1 cellular context compared by ENCODE assay signal in genomic region chr5:149960272-149961185, GRCh38.
TF ChIP-seq lines count a peak whose summit lies in the region.

Gene SLC26A2 (plus strand): TSS chr5:149960758. CDS start chr5:149977653, 16,895 bp downstream.

TF ChIP-seq in HepG2, 621 proteins besides CTCF, POLR2A, EP300 and RAD21 (continued from another document and continues in another):
- TF ChIP-seq ZNF350 (CRISPR knock-in tag; IDR thresholded peaks at IDR 0.05; ENCODE audit: borderline replicate concordance, low read depth) (peak; percentile 49; the same call in 1 of the 2 replicates), MEIS2 (CRISPR knock-in tag; IDR thresholded peaks at IDR 0.05) (peak; percentile 61), HBP1 (CRISPR knock-in tag; IDR thresholded peaks at IDR 0.05; ENCODE audit: low read depth) (peak; percentile 30; the same call in 1 of the 2 replicates), CCDC6 (CRISPR knock-in tag; IDR thresholded peaks at IDR 0.05) (0 out of 2 replicates have a peak, but pooled peaks have one; percentile 56), ZNF766 (CRISPR knock-in tag; IDR thresholded peaks at IDR 0.05; ENCODE audit: borderline replicate concordance) (no peak), PRMT3 (CRISPR knock-in tag; IDR thresholded peaks at IDR 0.05; ENCODE audit: borderline replicate concordance, low read depth) (no peak), ZNF670 (CRISPR knock-in tag; IDR thresholded peaks at IDR 0.05; ENCODE audit: borderline replicate concordance) (peak; percentile 84; the same call in 1 of the 2 replicates), KDM3A (CRISPR knock-in tag; IDR thresholded peaks at IDR 0.05; ENCODE audit: low read depth) (peak; percentile 40; the same call in 1 of the 2 replicates), SIX1 (CRISPR knock-in tag; IDR thresholded peaks at IDR 0.05; ENCODE audit: borderline replicate concordance) (no peak), HOXD1 (CRISPR knock-in tag; IDR thresholded peaks at IDR 0.05) (no peak), SP2 (CRISPR knock-in tag; IDR thresholded peaks at IDR 0.05) (peak; percentile 99), MTERF4 (CRISPR knock-in tag; IDR thresholded peaks at IDR 0.05) (peak; percentile 56; the same call in 1 of the 2 replicates), ZKSCAN8 (CRISPR knock-in tag; IDR thresholded peaks at IDR 0.05; ENCODE audit: borderline replicate concordance) (peak; percentile 22; the same call in 1 of the 2 replicates), NONO (IDR thresholded peaks at IDR 0.05) (no peak), NONO (CRISPR knock-in tag; conservative IDR thresholded peaks at IDR 0.05) (peak; percentile 40), SNAPC2 (CRISPR knock-in tag; IDR thresholded peaks at IDR 0.05) (0 out of 2 replicates have a peak, but pooled peaks have one; percentile 54), SP1 (IDR thresholded peaks at IDR 0.05) (no peak), SP1 (CRISPR knock-in tag; IDR thresholded peaks at IDR 0.05) (peak; percentile 30; the same call in 1 of the 2 replicates), MAF1 (CRISPR knock-in tag; IDR thresholded peaks at IDR 0.05; ENCODE audit: borderline replicate concordance) (peak; percentile 73; the same call in 1 of the 2 replicates), ZNF441 (CRISPR knock-in tag; IDR thresholded peaks at IDR 0.05; ENCODE audit: borderline replicate concordance) (no peak), KDM2A (CRISPR knock-in tag; IDR thresholded peaks at IDR 0.05; ENCODE audit: borderline replicate concordance, low read depth) (peak; percentile 85), TEAD2 (CRISPR knock-in tag; IDR thresholded peaks at IDR 0.05) (no peak), ZNF335 (CRISPR knock-in tag; IDR thresholded peaks at IDR 0.05) (no peak), AGO2 (optimal IDR thresholded peaks at IDR 0.05; ENCODE audit: low read depth, low read length) (peak; percentile 44), ZNF691 (CRISPR knock-in tag; IDR thresholded peaks at IDR 0.05; ENCODE audit: borderline replicate concordance, low read depth) (peak; percentile 61), ZNF782 (CRISPR knock-in tag; IDR thresholded peaks at IDR 0.05; ENCODE audit: borderline replicate concordance) (no peak), MLX (CRISPR knock-in tag; IDR thresholded peaks at IDR 0.05) (no peak; the same call in 1 of the 2 replicates), ERF (CRISPR knock-in tag; IDR thresholded peaks at IDR 0.05) (peak; percentile 77), ZNF263 (CRISPR knock-in tag; IDR thresholded peaks at IDR 0.05) (peak; percentile 82), ZNF20 (CRISPR knock-in tag; IDR thresholded peaks at IDR 0.05) (no peak), MLXIP (CRISPR knock-in tag; IDR thresholded peaks at IDR 0.05; ENCODE audit: borderline replicate concordance) (no peak), HOXA5 (CRISPR knock-in tag; IDR thresholded peaks at IDR 0.05) (peak; percentile 48), CHD4 (IDR thresholded peaks at IDR 0.05; ENCODE audit: borderline replicate concordance, low read length) (no peak), GABPB1 (CRISPR knock-in tag; IDR thresholded peaks at IDR 0.05) (peak; percentile 85)
- TF ChIP-seq, protein P1, sequence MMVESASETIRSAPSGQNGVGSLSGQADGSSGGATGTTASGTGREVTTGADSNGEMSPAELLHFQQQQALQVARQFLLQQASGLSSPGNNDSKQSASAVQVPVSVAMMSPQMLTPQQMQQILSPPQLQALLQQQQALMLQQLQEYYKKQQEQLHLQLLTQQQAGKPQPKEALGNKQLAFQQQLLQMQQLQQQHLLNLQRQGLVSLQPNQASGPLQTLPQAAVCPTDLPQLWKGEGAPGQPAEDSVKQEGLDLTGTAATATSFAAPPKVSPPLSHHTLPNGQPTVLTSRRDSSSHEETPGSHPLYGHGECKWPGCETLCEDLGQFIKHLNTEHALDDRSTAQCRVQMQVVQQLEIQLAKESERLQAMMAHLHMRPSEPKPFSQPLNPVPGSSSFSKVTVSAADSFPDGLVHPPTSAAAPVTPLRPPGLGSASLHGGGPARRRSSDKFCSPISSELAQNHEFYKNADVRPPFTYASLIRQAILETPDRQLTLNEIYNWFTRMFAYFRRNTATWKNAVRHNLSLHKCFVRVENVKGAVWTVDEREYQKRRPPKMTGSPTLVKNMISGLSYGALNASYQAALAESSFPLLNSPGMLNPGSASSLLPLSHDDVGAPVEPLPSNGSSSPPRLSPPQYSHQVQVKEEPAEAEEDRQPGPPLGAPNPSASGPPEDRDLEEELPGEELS (CRISPR knock-in tag; IDR thresholded peaks at IDR 0.05), result peak; percentile 43
- TF ChIP-seq, protein P2, sequence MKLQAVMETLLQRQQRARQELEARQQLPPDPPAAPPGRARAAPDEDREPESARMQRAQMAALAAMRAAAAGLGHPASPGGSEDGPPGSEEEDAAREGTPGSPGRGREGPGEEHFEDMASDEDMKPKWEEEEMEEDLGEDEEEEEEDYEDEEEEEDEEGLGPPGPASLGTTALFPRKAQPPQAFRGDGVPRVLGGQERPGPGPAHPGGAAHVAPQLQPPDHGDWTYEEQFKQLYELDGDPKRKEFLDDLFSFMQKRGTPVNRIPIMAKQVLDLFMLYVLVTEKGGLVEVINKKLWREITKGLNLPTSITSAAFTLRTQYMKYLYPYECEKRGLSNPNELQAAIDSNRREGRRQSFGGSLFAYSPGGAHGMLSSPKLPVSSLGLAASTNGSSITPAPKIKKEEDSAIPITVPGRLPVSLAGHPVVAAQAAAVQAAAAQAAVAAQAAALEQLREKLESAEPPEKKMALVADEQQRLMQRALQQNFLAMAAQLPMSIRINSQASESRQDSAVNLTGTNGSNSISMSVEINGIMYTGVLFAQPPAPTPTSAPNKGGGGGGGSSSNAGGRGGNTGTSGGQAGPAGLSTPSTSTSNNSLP (IDR thresholded peaks at IDR 0.05; ENCODE audit: low read depth, low read length), result no peak
- TF ChIP-seq, protein P3, sequence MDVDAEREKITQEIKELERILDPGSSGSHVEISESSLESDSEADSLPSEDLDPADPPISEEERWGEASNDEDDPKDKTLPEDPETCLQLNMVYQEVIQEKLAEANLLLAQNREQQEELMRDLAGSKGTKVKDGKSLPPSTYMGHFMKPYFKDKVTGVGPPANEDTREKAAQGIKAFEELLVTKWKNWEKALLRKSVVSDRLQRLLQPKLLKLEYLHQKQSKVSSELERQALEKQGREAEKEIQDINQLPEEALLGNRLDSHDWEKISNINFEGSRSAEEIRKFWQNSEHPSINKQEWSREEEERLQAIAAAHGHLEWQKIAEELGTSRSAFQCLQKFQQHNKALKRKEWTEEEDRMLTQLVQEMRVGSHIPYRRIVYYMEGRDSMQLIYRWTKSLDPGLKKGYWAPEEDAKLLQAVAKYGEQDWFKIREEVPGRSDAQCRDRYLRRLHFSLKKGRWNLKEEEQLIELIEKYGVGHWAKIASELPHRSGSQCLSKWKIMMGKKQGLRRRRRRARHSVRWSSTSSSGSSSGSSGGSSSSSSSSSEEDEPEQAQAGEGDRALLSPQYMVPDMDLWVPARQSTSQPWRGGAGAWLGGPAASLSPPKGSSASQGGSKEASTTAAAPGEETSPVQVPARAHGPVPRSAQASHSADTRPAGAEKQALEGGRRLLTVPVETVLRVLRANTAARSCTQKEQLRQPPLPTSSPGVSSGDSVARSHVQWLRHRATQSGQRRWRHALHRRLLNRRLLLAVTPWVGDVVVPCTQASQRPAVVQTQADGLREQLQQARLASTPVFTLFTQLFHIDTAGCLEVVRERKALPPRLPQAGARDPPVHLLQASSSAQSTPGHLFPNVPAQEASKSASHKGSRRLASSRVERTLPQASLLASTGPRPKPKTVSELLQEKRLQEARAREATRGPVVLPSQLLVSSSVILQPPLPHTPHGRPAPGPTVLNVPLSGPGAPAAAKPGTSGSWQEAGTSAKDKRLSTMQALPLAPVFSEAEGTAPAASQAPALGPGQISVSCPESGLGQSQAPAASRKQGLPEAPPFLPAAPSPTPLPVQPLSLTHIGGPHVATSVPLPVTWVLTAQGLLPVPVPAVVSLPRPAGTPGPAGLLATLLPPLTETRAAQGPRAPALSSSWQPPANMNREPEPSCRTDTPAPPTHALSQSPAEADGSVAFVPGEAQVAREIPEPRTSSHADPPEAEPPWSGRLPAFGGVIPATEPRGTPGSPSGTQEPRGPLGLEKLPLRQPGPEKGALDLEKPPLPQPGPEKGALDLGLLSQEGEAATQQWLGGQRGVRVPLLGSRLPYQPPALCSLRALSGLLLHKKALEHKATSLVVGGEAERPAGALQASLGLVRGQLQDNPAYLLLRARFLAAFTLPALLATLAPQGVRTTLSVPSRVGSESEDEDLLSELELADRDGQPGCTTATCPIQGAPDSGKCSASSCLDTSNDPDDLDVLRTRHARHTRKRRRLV (CRISPR knock-in tag; IDR thresholded peaks at IDR 0.05), result peak; percentile 81
- TF ChIP-seq, protein P4, sequence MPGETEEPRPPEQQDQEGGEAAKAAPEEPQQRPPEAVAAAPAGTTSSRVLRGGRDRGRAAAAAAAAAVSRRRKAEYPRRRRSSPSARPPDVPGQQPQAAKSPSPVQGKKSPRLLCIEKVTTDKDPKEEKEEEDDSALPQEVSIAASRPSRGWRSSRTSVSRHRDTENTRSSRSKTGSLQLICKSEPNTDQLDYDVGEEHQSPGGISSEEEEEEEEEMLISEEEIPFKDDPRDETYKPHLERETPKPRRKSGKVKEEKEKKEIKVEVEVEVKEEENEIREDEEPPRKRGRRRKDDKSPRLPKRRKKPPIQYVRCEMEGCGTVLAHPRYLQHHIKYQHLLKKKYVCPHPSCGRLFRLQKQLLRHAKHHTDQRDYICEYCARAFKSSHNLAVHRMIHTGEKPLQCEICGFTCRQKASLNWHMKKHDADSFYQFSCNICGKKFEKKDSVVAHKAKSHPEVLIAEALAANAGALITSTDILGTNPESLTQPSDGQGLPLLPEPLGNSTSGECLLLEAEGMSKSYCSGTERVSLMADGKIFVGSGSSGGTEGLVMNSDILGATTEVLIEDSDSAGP (CRISPR knock-in tag; IDR thresholded peaks at IDR 0.05; ENCODE audit: borderline replicate concordance), result peak; percentile 76; the same call in 1 of the 2 replicates
- TF ChIP-seq, protein P5, sequence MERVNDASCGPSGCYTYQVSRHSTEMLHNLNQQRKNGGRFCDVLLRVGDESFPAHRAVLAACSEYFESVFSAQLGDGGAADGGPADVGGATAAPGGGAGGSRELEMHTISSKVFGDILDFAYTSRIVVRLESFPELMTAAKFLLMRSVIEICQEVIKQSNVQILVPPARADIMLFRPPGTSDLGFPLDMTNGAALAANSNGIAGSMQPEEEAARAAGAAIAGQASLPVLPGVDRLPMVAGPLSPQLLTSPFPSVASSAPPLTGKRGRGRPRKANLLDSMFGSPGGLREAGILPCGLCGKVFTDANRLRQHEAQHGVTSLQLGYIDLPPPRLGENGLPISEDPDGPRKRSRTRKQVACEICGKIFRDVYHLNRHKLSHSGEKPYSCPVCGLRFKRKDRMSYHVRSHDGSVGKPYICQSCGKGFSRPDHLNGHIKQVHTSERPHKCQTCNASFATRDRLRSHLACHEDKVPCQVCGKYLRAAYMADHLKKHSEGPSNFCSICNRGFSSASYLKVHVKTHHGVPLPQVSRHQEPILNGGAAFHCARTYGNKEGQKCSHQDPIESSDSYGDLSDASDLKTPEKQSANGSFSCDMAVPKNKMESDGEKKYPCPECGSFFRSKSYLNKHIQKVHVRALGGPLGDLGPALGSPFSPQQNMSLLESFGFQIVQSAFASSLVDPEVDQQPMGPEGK (CRISPR knock-in tag; IDR thresholded peaks at IDR 0.05), result 0 out of 2 replicates have a peak, but pooled peaks have one; percentile 24
